ENCODE assay signal across 9 cellular contexts in the genomic region with DNA sequence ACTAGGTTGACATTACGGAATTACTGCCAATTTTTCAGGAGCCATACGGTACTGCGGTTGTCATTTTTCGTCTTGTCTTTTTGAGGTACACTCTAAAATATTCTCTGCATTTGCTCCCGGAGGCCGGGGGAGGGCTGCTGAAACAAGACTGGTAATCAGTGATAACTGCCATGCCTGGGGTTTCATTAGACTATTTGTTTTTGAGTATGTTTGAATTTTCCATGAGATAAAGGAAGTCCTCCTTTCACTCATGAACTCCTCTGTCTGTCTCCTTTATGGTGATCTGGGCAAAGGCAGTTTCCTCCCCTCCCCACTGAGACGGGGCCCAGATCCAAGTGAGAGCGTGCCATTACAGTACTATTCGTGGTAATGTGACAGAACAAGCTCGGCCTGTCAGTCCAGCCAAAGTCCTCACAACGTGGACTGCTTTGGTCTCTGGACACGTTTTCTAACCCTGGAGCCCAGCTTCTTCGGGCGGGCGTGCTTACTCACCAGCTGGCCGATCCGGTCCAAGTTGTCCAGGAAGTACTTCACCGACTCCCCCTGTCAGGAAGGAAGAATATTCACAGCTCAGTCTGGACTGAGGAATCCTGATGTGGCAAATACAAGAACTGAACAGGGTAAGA. TPM values are rescaled to one million over a fixed set of nuclear protein-coding genes. Genes with fewer than 3 reads are reported as not detected.
DNase-seq lines count a peak whose midpoint lies in the region; ATAC-seq and TF ChIP-seq lines count a peak whose summit lies in the region.
"Had no signal": no experiment of that assay in that cellular context is flagged by ENCODE, and none has a peak within 500 bp of the region (broad histone marks: within the 10 kb centered on the region; RNA-seq: fewer than 3 reads in every experiment).

No MANE protein-coding gene starts in this region.

- peak overlapping the region; percentile 59 for H3K27ac Mint-ChIP-seq in endothelial cell (ENCODE audit: unreplicated experiment)

- H3K4me3 Mint-ChIP-seq in endothelial cell (ENCODE audit: unreplicated experiment): no peak overlapping the region
- H3K4me3 Mint-ChIP-seq: T-helper 1 cell treated with Interleukin-12 subunit alpha and Interleukin-12 subunit beta and Interleukin-4 antibody, amounts not matched to agents 30 μg/mL and 1 μg/mL, for 36 hours had no signal

- peaks cover 8 to 29% of the 10 kb centered on the region in 2 donors for H3K4me1 ChIP-seq in muscle layer of duodenum (ENCODE audit: control insufficient read depth in 1 of 2, insufficient read depth in 2 of 2, low read length in 2 of 2)

- no peak overlapping the region for H3K4me3 ChIP-seq in muscle layer of duodenum (ENCODE audit: low read depth in 1 of 2, low read length in 2 of 2)

- H3K27me3 ChIP-seq in muscle layer of duodenum (ENCODE audit: low read depth, low read length): no peaks in the 10 kb centered on the region

- peaks cover 14% of the 10 kb centered on the region for H3K27me3 Mint-ChIP-seq in endothelial cell (ENCODE audit: unreplicated experiment)

- H3K9me3 ChIP-seq in muscle layer of duodenum (ENCODE audit: control insufficient read depth in 1 of 2, low read length in 2 of 2): no peaks in the 10 kb centered on the region

- peaks cover 7 to 8% of the 10 kb centered on the region in 2 donors for H3K36me3 ChIP-seq in muscle layer of duodenum (ENCODE audit: control insufficient read depth in 1 of 2, insufficient read depth in 2 of 2, low read length in 2 of 2)

- peaks cover 47% of the 10 kb centered on the region for H3K36me3 Mint-ChIP-seq in endothelial cell (ENCODE audit: low read depth, unreplicated experiment)

- ATAC-seq in activated CD4-positive, CD25-positive, alpha-beta regulatory T cell treated with anti-CD3 and anti-CD28 coated beads, Interleukin-2, amount 50 U/mL, for 24 hours: no peak
- no peak for ATAC-seq in HG02973 (IDR thresholded peaks at IDR 0.05; ENCODE audit: unreplicated experiment)
- ATAC-seq in HG02610 (IDR thresholded peaks at IDR 0.05; ENCODE audit: unreplicated experiment): no peak

- peaks cover 31% of the 10 kb centered on the region for H3K4me1 Mint-ChIP-seq in endothelial cell (ENCODE audit: unreplicated experiment)

- H3K9me3 Mint-ChIP-seq in endothelial cell (ENCODE audit: unreplicated experiment): no peaks in the 10 kb centered on the region
- H3K9me3 Mint-ChIP-seq: T-helper 1 cell treated with Interleukin-12 subunit alpha and Interleukin-12 subunit beta and Interleukin-4 antibody, amounts not matched to agents 30 μg/mL and 1 μg/mL, for 36 hours had no signal

- peak overlapping the region; percentile 61 for H3K27ac ChIP-seq in muscle layer of duodenum (ENCODE audit: low read length)

- DNase-seq in AG08396 (ENCODE audit: low spot score): peak; percentile 80
- peak; percentile 38 for DNase-seq in LHCN-M2 (ENCODE audit: low read depth)
- DNase-seq in endothelial cell (ENCODE audit: low spot score): no peak
- DNase-seq in GM19238 (ENCODE audit: insufficient read length, low spot score): no peak

- TF ChIP-seq CTCF in endothelial cell (IDR thresholded peaks at IDR 0.05; ENCODE audit: unreplicated experiment): no peak

RNA-seq across cellular contexts. Expression of a gene that starts 45.1 kb away (rescaled TPM):
- not detected in 2 replicates for total RNA-seq in LHCN-M2 (2014; rRNA removed)
- polyA plus RNA-seq in LHCN-M2 (2012): 0.34 TPM
- 0.05 TPM for total RNA-seq in endothelial cell (ENCODE audit: unreplicated experiment)

Comparison
In these comparisons a context has a peak if more than half of its experiments do, and no peak if none do; other contexts are left out.
1. DNase-seq: peak in AG08396 (single experiment) and LHCN-M2 (single experiment); none in endothelial cell (single experiment) and GM19238 (single experiment).